Comparison of ENCODE assay signal across 18 cellular contexts in the genomic region with DNA sequence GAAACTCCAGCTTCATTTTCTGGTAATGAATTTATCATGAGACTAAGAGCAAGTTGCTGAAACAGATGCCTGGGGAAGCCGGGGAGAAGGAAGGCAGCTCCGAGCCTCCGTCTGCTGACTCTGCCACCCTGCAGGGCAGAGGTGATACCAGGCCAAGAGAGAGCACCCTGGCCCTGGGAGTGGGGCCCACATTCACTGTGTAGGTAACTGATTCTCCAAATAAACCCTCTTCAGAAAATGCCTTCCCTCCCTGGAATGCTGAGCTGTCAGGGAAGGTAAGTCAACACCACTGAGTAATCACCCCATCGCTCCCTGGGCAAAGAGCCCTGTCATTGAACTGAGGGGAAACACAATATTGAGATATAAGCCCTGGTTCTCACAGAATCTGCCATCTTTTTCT.
"Had no signal": no experiment of that assay in that cellular context is flagged by ENCODE, and none has a peak within 500 bp of the region (broad histone marks: within the 10 kb centered on the region; RNA-seq: fewer than 3 reads in every experiment).

No MANE protein-coding gene starts in this region.

- H3K4me3 ChIP-seq: body of pancreas, thoracic aorta, vagina had no signal

- H3K27me3 ChIP-seq: body of pancreas, vagina had no signal

- DNase-seq: activated CD4-positive, alpha-beta T cell treated with anti-CD3 and anti-CD28 coated beads, Interleukin-2, amount 10 ng/mL, durations not matched to agents 24 days and 14 days; activated CD8-positive, alpha-beta memory T cell treated with anti-CD3 and anti-CD28 coated beads, Interleukin-2, amount 10 ng/mL, durations not matched to agents 7 days and 5 days; activated CD8-positive, alpha-beta T cell treated with anti-CD3 and anti-CD28 coated beads for 36 hours; activated gamma-delta T cell treated with Interleukin-2 at 50 U/mL for 16 hours; activated T-cell treated with anti-CD3 and anti-CD28 coated beads for 4 hours; body of pancreas; central memory CD4-positive, alpha-beta T cell; effector memory CD4-positive, alpha-beta T cell; foreskin melanocyte; glutamatergic neuron; hypothalamus; naive B cell; nucleus accumbens; retina; stimulated activated CD4-positive, alpha-beta T cell treated with anti-CD3 and anti-CD28 coated beads, Interleukin-4, amount 100 ng/mL, for 24 hours; stimulated activated naive CD4-positive, alpha-beta T cell treated with Interleukin-2 at 50 U/mL for 16 hours had no signal

- H3K36me3 ChIP-seq: thoracic aorta, vagina had no signal

- H3K4me1 ChIP-seq: body of pancreas, vagina had no signal

- H3K9me3 ChIP-seq: body of pancreas, thoracic aorta, vagina had no signal

- H3K27ac ChIP-seq: body of pancreas, thoracic aorta, vagina had no signal

- ATAC-seq: activated CD8-positive, alpha-beta memory T cell treated with anti-CD3 and anti-CD28 coated beads, Interleukin-2, amount 10 ng/mL, durations not matched to agents 7 days and 5 days; activated CD8-positive, alpha-beta T cell treated with anti-CD3 and anti-CD28 coated beads for 36 hours; body of pancreas had no signal
